Comparison of ENCODE assay signal across 11 cellular contexts in genomic region chr9:74449060-74449459, GRCh38. TPM values are rescaled to one million over a fixed set of nuclear protein-coding genes. Genes with fewer than 3 reads are reported as not detected.
"Had no signal": no experiment of that assay in that cellular context is flagged by ENCODE, and none has a peak within 500 bp of the region (broad histone marks: within the 10 kb centered on the region; RNA-seq: fewer than 3 reads in every experiment).

No MANE protein-coding gene starts in this region.

- ATAC-seq: HCT116 had no signal

- H3K4me3 ChIP-seq: GM23248, HAP-1 had no signal

- DNase-seq: GM23248, GOT3, H7, HFFc6, KBM-7 had no signal

- FAIRE-seq: HTR-8/SVneo had no signal

- H2AFZ ChIP-seq: GM23248 had no signal

- H3K27ac ChIP-seq: GM23248, KMS-11 had no signal

- H3K4me2 ChIP-seq: KMS-11 had no signal

- H3K4me1 ChIP-seq: HAP-1 had no signal

- H3K36me3 ChIP-seq: HAP-1 had no signal

- H3K9me3 ChIP-seq: HAP-1 had no signal

- H3K9ac ChIP-seq: GM23248, KMS-11 had no signal

RNA-seq across cellular contexts. Expression of gene RORB, which starts 48.1 kb away (rescaled TPM):
- total RNA-seq: GM23248, HFFc6, HT-29 had no signal
- polyA plus RNA-seq: GM23248, IgD-negative memory B cell had no signal
